ENCODE assay signal across 10 cellular contexts in genomic region chr7:1454471-1455065, GRCh38. TPM values are rescaled to one million over a fixed set of nuclear protein-coding genes. Genes with fewer than 3 reads are reported as not detected.
DNase-seq lines count a peak whose midpoint lies in the region; ATAC-seq and TF ChIP-seq lines count a peak whose summit lies in the region.
"Had no signal": no experiment of that assay in that cellular context is flagged by ENCODE, and none has a peak within 500 bp of the region (broad histone marks: within the 10 kb centered on the region; RNA-seq: fewer than 3 reads in every experiment).

No MANE protein-coding gene starts in this region.

- H3K9me3 ChIP-seq in breast epithelium = no peaks in the 10 kb centered on the region
- H3K9me3 ChIP-seq in parathyroid adenoma (ENCODE audit: control insufficient read depth, low read length) = no peaks in the 10 kb centered on the region

- H2AFZ ChIP-seq in parathyroid adenoma = peak overlapping the region; percentile 86

- no peak for TF ChIP-seq POLR2A in breast epithelium (IDR thresholded peaks at IDR 0.05)

- intact Hi-C loops in breast epithelium (cut with DNase I; ENCODE audit: low total_unique reads) (no loop called here), left ventricle myocardium superior (cut with micrococcal nuclease) (no loop called here)

- H3K4me2 ChIP-seq in parathyroid adenoma (ENCODE audit: low read length) = peak overlapping the region; percentile 73

- H3K27me3 ChIP-seq in breast epithelium (no peaks in the 10 kb centered on the region), parathyroid adenoma (ENCODE audit: control insufficient read depth, insufficient read depth, low read length) (no peaks in the 10 kb centered on the region)

- peak overlapping the region; percentile 25 for H3K9ac ChIP-seq in parathyroid adenoma

- TF ChIP-seq CTCF in breast epithelium (IDR thresholded peaks at IDR 0.05) = no peak
- TF ChIP-seq CTCF in parathyroid adenoma (IDR thresholded peaks at IDR 0.05) = no peak

- ATAC-seq in left ventricle myocardium superior = peak; percentile 4
- ATAC-seq in GM21576 (IDR thresholded peaks at IDR 0.05; ENCODE audit: unreplicated experiment) = no peak
- no peak for ATAC-seq in HG03469 (IDR thresholded peaks at IDR 0.05; ENCODE audit: unreplicated experiment)
- no peak for ATAC-seq in HG03097 (IDR thresholded peaks at IDR 0.05; ENCODE audit: low FRiP score, unreplicated experiment)

- H3K36me3 ChIP-seq in breast epithelium = no peaks in the 10 kb centered on the region
- no peaks in the 10 kb centered on the region for H3K36me3 ChIP-seq in parathyroid adenoma (ENCODE audit: control insufficient read depth, insufficient read depth, low read length)

- peak overlapping the region in 2 of 3 donors; percentile 47 to 65 for H3K4me3 ChIP-seq in breast epithelium
- no peak overlapping the region for H3K4me3 ChIP-seq in parathyroid adenoma (ENCODE audit: low read depth, low read length)

- peak overlapping the region; percentile 74 to 84 for H3K27ac ChIP-seq in breast epithelium
- peak overlapping the region; percentile 66 for H3K27ac ChIP-seq in parathyroid adenoma

- H3K4me1 ChIP-seq in breast epithelium = peaks cover 5 to 9% of the 10 kb centered on the region in 2 donors
- H3K4me1 ChIP-seq in parathyroid adenoma = peaks cover 20% of the 10 kb centered on the region

- H3K79me2 ChIP-seq in parathyroid adenoma = peaks cover 8% of the 10 kb centered on the region

- DNase-seq in COLO829 (ENCODE audit: low spot score) = peak; percentile 82
- DNase-seq in breast epithelium (ENCODE audit: low spot score in 2 of 2) = no peak
- DNase-seq in left ventricle myocardium superior = peak; percentile 63
- no peak for DNase-seq in stimulated activated CD4-positive, alpha-beta T cell treated with anti-CD3 and anti-CD28 coated beads, Interleukin-4, amount 100 ng/mL, for 1 hour
- DNase-seq: activated T-cell treated with anti-CD3 and anti-CD28 coated beads, Interleukin-2, amount 50 U/mL, for 24 hours; NCI-H1092 had no signal

RNA-seq across cellular contexts. Expression of gene MICALL2, which starts 4.7 kb away (rescaled TPM):
- total RNA-seq in breast epithelium (10 to 100 TPM in 2 of 3 donors, 1 to 10 TPM in 1; 4.0 to 20.0 (median 15.8) TPM), left ventricle myocardium superior (9.4 TPM)

RNA-seq across cellular contexts. Expression of gene INTS1, which starts 49.6 kb away (rescaled TPM):
- total RNA-seq in breast epithelium = 10 to 100 TPM; 27.5 to 32.1 (median 27.7) TPM
- total RNA-seq in left ventricle myocardium superior = 32.0 TPM

Comparison
In these comparisons a context has a peak if more than half of its experiments do, and no peak if none do; other contexts are left out.
1. DNase-seq: peak in COLO829 (single experiment) and left ventricle myocardium superior (single experiment); none in breast epithelium (0 of 2) and stimulated activated CD4-positive, alpha-beta T cell treated with anti-CD3 and anti-CD28 coated beads, Interleukin-4, amount 100 ng/mL, for 1 hour (single experiment).